ENCODE assay signal across 25 cellular contexts in genomic region chr5:9294793-9295465, GRCh38.
"Had no signal": no experiment of that assay in that cellular context is flagged by ENCODE, and none has a peak within 500 bp of the region (broad histone marks: within the 10 kb centered on the region; RNA-seq: fewer than 3 reads in every experiment).

No MANE protein-coding gene starts in this region.

- H3K36me3 ChIP-seq: colonic mucosa, neutrophil, ovary, right atrium auricular region, sigmoid colon, stomach, thoracic aorta, transverse colon had no signal

- H3K4me1 ChIP-seq: colonic mucosa, foreskin keratinocyte, right atrium auricular region, sigmoid colon, stomach, transverse colon had no signal

- H3K27me3 ChIP-seq: colonic mucosa, foreskin keratinocyte, hepatocyte, neutrophil, ovary, right atrium auricular region, sigmoid colon, stomach, transverse colon had no signal

- H3K4me3 ChIP-seq: colonic mucosa, hepatocyte, ovary, right atrium auricular region, sigmoid colon, skin epidermis, stomach, thoracic aorta, transverse colon had no signal

- H3K27ac ChIP-seq: colonic mucosa, foreskin keratinocyte, hepatocyte, neutrophil, ovary, right atrium auricular region, sigmoid colon, skin epidermis, stomach, thoracic aorta, transverse colon had no signal

- FAIRE-seq: endothelial cell of umbilical vein had no signal

- H3K4me2 ChIP-seq: hepatocyte had no signal

- H3K9me3 ChIP-seq: colonic mucosa, neutrophil, ovary, right atrium auricular region, sigmoid colon, stomach, thoracic aorta, transverse colon had no signal

- DNase-seq: cerebellar nuclear complex; colonic mucosa; dermis blood vessel endothelial cell; effector CD4-positive, alpha-beta T cell; endodermal cell; erythroblast; foreskin keratinocyte; head of caudate nucleus; mesendoderm; naive B cell; nephron progenitor cell; ovary; sigmoid colon; stimulated activated CD4-positive, alpha-beta T cell treated with anti-CD3 and anti-CD28 coated beads, Interleukin-2, amount 100 ng/mL, for 24 hours; stimulated activated CD4-positive, alpha-beta T cell treated with anti-CD3 and anti-CD28 coated beads, Interleukin-4, amount 100 ng/mL, for 4 hours; stimulated activated naive CD4-positive, alpha-beta T cell; stomach; substantia nigra; transverse colon had no signal

- H3K79me2 ChIP-seq: hepatocyte had no signal

- H2AFZ ChIP-seq: hepatocyte had no signal
